ENCODE assay signal across 14 cellular contexts in the genomic region with DNA sequence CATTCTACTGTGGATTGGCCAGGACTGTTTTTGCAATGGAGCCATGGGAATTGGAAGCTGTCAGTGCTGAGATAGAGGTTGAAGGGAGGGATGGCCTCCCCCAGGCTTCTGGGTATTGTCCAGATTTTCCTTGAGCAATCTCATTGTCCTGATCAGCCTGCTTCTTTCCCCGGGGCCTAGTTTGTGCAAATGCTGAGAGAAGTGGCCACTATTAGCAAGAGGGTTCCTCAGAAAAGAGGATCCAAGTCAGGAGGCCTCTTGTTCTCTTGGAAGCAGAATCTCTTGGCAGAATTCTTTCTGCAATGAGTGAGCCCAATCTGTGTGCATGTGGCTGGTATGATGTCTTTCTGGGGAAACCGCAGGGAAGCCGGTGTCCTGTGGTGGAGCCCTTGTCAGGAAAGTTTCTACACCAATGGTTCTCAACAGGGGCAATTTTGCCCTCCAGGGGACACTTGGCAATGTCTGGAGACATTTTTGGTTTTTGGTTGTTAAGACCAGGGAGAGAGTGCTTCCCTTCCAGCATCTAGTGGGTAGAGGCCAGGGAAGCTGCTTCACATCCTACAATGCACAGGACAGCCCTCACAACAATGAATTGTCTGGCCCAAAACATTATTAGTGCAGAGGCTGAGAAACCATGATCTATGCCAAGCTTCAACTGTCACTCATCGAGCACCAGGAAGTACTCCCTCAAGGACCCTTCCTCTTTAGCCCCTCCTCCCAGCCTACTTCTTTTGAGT. TPM values are rescaled to one million over a fixed set of nuclear protein-coding genes. Genes with fewer than 3 reads are reported as not detected.
DNase-seq lines count a peak whose midpoint lies in the region; TF ChIP-seq lines count a peak whose summit lies in the region.
"Had no signal": no experiment of that assay in that cellular context is flagged by ENCODE, and none has a peak within 500 bp of the region (broad histone marks: within the 10 kb centered on the region; RNA-seq: fewer than 3 reads in every experiment).

No MANE protein-coding gene starts in this region.

- BruUV-seq in Caco-2 (replicated peaks; lab: Mats Ljungman, UMichigan) = no TSS peak

- H3K27ac ChIP-seq in OCI-LY1 (ENCODE audit: low read depth, low read length, poor library complexity, severe bottlenecking) (peak overlapping the region; percentile 45), osteoblast (ENCODE audit: low read depth, low read length) (no peak overlapping the region), tibial artery (no peak overlapping the region), SJCRH30 (no peak overlapping the region)

- H3F3A ChIP-seq in OCI-LY1 (ENCODE audit: insufficient read depth, low read length) = no peaks in the 10 kb centered on the region

- intact Hi-C loops in Caco-2 (cut with micrococcal nuclease; ENCODE audit: unreplicated experiment) = loop anchor here (5.0 kb wide), 3 partner anchors 41 to 161 kb away; no protein-coding TSS in a partner anchor
- intact Hi-C loops in tibial artery (cut with DNase I; ENCODE audit: low total_unique reads) = no loop called here
- intact Hi-C loops in activated naive CD4-positive, alpha-beta T cell treated with anti-CD3 and anti-CD28 coated beads for 36 hours (cut with micrococcal nuclease) = no loop called here

- H3K4me1 ChIP-seq in Caco-2 = peaks cover 55% of the 10 kb centered on the region
- peaks cover 76% of the 10 kb centered on the region for H3K4me1 ChIP-seq in OCI-LY1 (ENCODE audit: insufficient read depth, low read length, severe bottlenecking)
- H3K4me1 ChIP-seq in osteoblast (ENCODE audit: insufficient read depth, low read length) = no peaks in the 10 kb centered on the region
- H3K4me1 ChIP-seq in tibial artery = peaks cover 0 to 2% (median 0%) of the 10 kb centered on the region in 4 donors
- H3K4me1 ChIP-seq in SJCRH30 = peaks cover 2% of the 10 kb centered on the region

- H3K36me3 ChIP-seq in Caco-2 (ENCODE audit: control insufficient read depth, insufficient read depth, low read length) (no peaks in the 10 kb centered on the region), OCI-LY1 (ENCODE audit: insufficient read depth, low read length) (no peaks in the 10 kb centered on the region), osteoblast (ENCODE audit: insufficient read depth, low read length) (no peaks in the 10 kb centered on the region), tibial artery (no peaks in the 10 kb centered on the region), SJCRH30 (no peaks in the 10 kb centered on the region)

- no peaks in the 10 kb centered on the region for H3K27me3 ChIP-seq in Caco-2 (replicated peaks; ENCODE audit: control insufficient read depth, insufficient read depth, low read length)
- no peaks in the 10 kb centered on the region for H3K27me3 ChIP-seq in OCI-LY1 (ENCODE audit: insufficient read depth, low read length)
- peaks cover 4% of the 10 kb centered on the region for H3K27me3 ChIP-seq in osteoblast (ENCODE audit: insufficient read depth, low read length)
- H3K27me3 ChIP-seq in tibial artery = no peaks in the 10 kb centered on the region
- H3K27me3 ChIP-seq in SJCRH30 = no peaks in the 10 kb centered on the region

- peak overlapping the region; percentile 74 for H3K4me3 Mint-ChIP-seq in Caco-2 (ENCODE audit: unreplicated experiment)
- no peak overlapping the region for H3K4me3 Mint-ChIP-seq in activated naive CD4-positive, alpha-beta T cell treated with anti-CD3 and anti-CD28 coated beads for 36 hours
- H3K4me3 Mint-ChIP-seq: activated T-cell treated with anti-CD3 and anti-CD28 coated beads, Interleukin-2, amount 50 U/mL, for 24 hours; effector memory CD8-positive, alpha-beta T cell; IgD-negative memory B cell had no signal

- H3K9me3 ChIP-seq in Caco-2 (no peaks in the 10 kb centered on the region), OCI-LY1 (ENCODE audit: low read length) (no peaks in the 10 kb centered on the region), osteoblast (ENCODE audit: low read depth, low read length) (no peaks in the 10 kb centered on the region), tibial artery (no peaks in the 10 kb centered on the region), SJCRH30 (replicated peaks) (no peaks in the 10 kb centered on the region)

- no peak overlapping the region for H3K9ac ChIP-seq in OCI-LY1 (ENCODE audit: low read length)

- H3K27ac Mint-ChIP-seq in Caco-2 (ENCODE audit: unreplicated experiment) = peak overlapping the region; percentile 77
- H3K27ac Mint-ChIP-seq in activated naive CD4-positive, alpha-beta T cell treated with anti-CD3 and anti-CD28 coated beads for 36 hours = no peak overlapping the region
- H3K27ac Mint-ChIP-seq: activated T-cell treated with anti-CD3 and anti-CD28 coated beads, Interleukin-2, amount 50 U/mL, for 24 hours; effector memory CD8-positive, alpha-beta T cell; IgD-negative memory B cell had no signal

- no peaks in the 10 kb centered on the region for H3K9me2 ChIP-seq in OCI-LY1 (ENCODE audit: low read depth, low read length)

- no peak overlapping the region for H2AFZ ChIP-seq in OCI-LY1 (ENCODE audit: low read length)
- peak overlapping the region; percentile 32 for H2AFZ ChIP-seq in osteoblast (ENCODE audit: low read length)

- TF ChIP-seq CTCF in Caco-2 (IDR thresholded peaks at IDR 0.05; ENCODE audit: insufficient read depth in 1 of 2, low read depth in 1 of 2, low read length in 1 of 2, severe bottlenecking in 1 of 2, unreplicated experiment in 1 of 2) (peak in 1 of 2 experiments; percentile 3), OCI-LY1 (IDR thresholded peaks at IDR 0.05; ENCODE audit: low read length) (no peak), fibroblast of pulmonary artery (IDR thresholded peaks at IDR 0.05; ENCODE audit: low read length, missing control alignments) (peak; percentile 3), osteoblast (IDR thresholded peaks at IDR 0.05; ENCODE audit: extremely low read depth, low read depth, low read length) (no peak), tibial artery (IDR thresholded peaks at IDR 0.05) (no peak)

- H3K4me3 ChIP-seq in Caco-2 (ENCODE audit: low read depth, low read length) (no peak overlapping the region), OCI-LY1 (ENCODE audit: low read depth, low read length, poor library complexity, severe bottlenecking) (no peak overlapping the region), fibroblast of pulmonary artery (replicated peaks; ENCODE audit: low read depth, low read length) (no peak overlapping the region), osteoblast (ENCODE audit: insufficient read depth, low read length) (no peak overlapping the region), tibial artery (no peak overlapping the region), SJCRH30 (no peak overlapping the region)

- H3K79me2 ChIP-seq in OCI-LY1 (ENCODE audit: insufficient read depth, low read length) (no peaks in the 10 kb centered on the region), osteoblast (ENCODE audit: insufficient read depth, low read length) (no peaks in the 10 kb centered on the region)

- no peaks in the 10 kb centered on the region for H3K36me3 Mint-ChIP-seq in Caco-2 (ENCODE audit: insufficient read depth, unreplicated experiment)
- no peaks in the 10 kb centered on the region for H3K36me3 Mint-ChIP-seq in activated naive CD4-positive, alpha-beta T cell treated with anti-CD3 and anti-CD28 coated beads for 36 hours (ENCODE audit: low read depth)
- H3K36me3 Mint-ChIP-seq: IgD-negative memory B cell had no signal

- H3K4me1 Mint-ChIP-seq in Caco-2 (ENCODE audit: low read depth, unreplicated experiment) = peaks cover 15% of the 10 kb centered on the region
- H3K4me1 Mint-ChIP-seq in activated naive CD4-positive, alpha-beta T cell treated with anti-CD3 and anti-CD28 coated beads for 36 hours (ENCODE audit: low read depth) = no peaks in the 10 kb centered on the region

- H3K4me2 ChIP-seq in OCI-LY1 (ENCODE audit: low read length) (no peak overlapping the region), osteoblast (ENCODE audit: insufficient read depth, low read length) (no peak overlapping the region)

- POLR2A ChIA-PET in Caco-2 (lab: Charles Lee) = no interaction called here

- CTCF ChIA-PET in Caco-2 (lab: Charles Lee) = no interaction called here
- CTCF ChIA-PET in activated naive CD4-positive, alpha-beta T cell treated with anti-CD3 and anti-CD28 coated beads for 36 hours (lab: Charles Lee) = interaction anchor here (1.2 kb wide), 2 partner anchors 13 to 149 kb away, joined by 3 read pairs; no protein-coding TSS in a partner anchor

- no peaks in the 10 kb centered on the region for H4K20me1 ChIP-seq in OCI-LY1 (ENCODE audit: insufficient read depth, low read length)
- no peaks in the 10 kb centered on the region for H4K20me1 ChIP-seq in osteoblast (ENCODE audit: insufficient read depth, low read length)

- no peaks in the 10 kb centered on the region for H3K27me3 Mint-ChIP-seq in Caco-2 (ENCODE audit: insufficient read depth, unreplicated experiment)
- no peaks in the 10 kb centered on the region for H3K27me3 Mint-ChIP-seq in activated naive CD4-positive, alpha-beta T cell treated with anti-CD3 and anti-CD28 coated beads for 36 hours (ENCODE audit: low read depth)
- H3K27me3 Mint-ChIP-seq: activated T-cell treated with anti-CD3 and anti-CD28 coated beads, Interleukin-2, amount 50 U/mL, for 24 hours; effector memory CD8-positive, alpha-beta T cell had no signal

- no peaks in the 10 kb centered on the region for H3K9me3 Mint-ChIP-seq in Caco-2 (ENCODE audit: unreplicated experiment)
- no peaks in the 10 kb centered on the region for H3K9me3 Mint-ChIP-seq in activated naive CD4-positive, alpha-beta T cell treated with anti-CD3 and anti-CD28 coated beads for 36 hours
- H3K9me3 Mint-ChIP-seq: activated T-cell treated with anti-CD3 and anti-CD28 coated beads, Interleukin-2, amount 50 U/mL, for 24 hours; effector memory CD8-positive, alpha-beta T cell had no signal

- DNase-seq in Caco-2 (no peak), fibroblast of pulmonary artery (ENCODE audit: low read depth) (peak; percentile 84), osteoblast (ENCODE audit: insufficient read length, low spot score, missing footprints) (no peak), tibial artery (no peak), SJCRH30 (no peak), Kasumi-1 (lab: John Stamatoyannopoulos, UW) (no peak)
- DNase-seq in activated naive CD4-positive, alpha-beta T cell treated with anti-CD3 and anti-CD28 coated beads for 36 hours = no peak
- DNase-seq: activated T-cell treated with anti-CD3 and anti-CD28 coated beads, Interleukin-2, amount 50 U/mL, for 24 hours; effector memory CD8-positive, alpha-beta T cell; left colon; NCI-H1694 treated with DMSO at 0.1 percent for 48 hours; stimulated activated CD4-positive, alpha-beta T cell treated with anti-CD3 and anti-CD28 coated beads, Interleukin-15, amount 100 ng/mL, for 24 hours had no signal

RNA-seq across cellular contexts. Expression of a gene that starts 2.0 kb away (rescaled TPM):
- total RNA-seq in Caco-2 (2022) (17.6 and 18.7 TPM in 2 replicates), osteoblast (1.1 and 2.7 TPM in 2 replicates)
- 0.35 and 1.2 TPM in 2 replicates for total RNA-seq in SJCRH30 (2014; rRNA removed; shearing (Covaris generic))
- under 1 TPM; 0.14 to 0.47 TPM for total RNA-seq in activated naive CD4-positive, alpha-beta T cell treated with anti-CD3 and anti-CD28 coated beads for 36 hours
